13 cellular contexts compared by ENCODE assay signal in the genomic region with DNA sequence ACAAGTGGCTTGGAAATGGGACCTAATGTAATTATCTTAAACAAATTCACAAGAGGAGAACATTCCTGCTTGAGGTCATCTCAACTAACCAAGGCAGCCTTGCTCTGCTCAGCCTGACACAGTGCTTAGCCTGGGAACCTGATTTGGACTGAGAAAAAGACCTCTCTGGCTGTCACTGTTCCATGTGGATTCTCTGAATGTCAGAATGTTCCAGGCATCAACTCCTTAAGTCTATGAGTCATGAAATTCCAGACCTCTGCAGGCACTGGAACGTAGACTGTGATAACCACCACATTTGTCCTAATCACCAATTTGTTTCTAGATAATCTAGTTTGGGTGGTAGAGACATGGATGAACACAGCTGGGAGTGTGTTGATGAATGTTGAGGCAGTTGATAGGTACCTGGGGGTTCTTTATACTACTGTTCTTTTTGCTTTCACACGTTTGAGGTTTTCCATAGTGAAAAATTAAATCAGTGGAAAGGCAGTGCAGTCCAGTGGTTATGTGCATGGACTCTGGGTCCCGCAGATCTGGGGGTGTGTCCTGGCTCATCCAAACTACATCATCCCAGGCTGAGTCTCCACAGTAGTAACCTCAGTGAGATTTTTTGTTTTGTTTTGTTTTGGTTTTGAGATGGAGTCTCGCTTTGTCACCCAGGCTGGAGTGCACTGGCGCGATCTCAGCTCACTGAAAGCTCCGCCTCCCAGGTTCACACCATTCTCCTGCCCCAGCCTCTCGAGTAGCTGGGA.
A peak's percentile ranks its signal among the peaks of the same experiment; 100 is the strongest.
DNase-seq lines count a peak whose midpoint lies in the region; ATAC-seq, FAIRE-seq and TF ChIP-seq lines count a peak whose summit lies in the region.
"Had no signal": no experiment of that assay in that cellular context is flagged by ENCODE, and none has a peak within 500 bp of the region (broad histone marks: within the 10 kb centered on the region; RNA-seq: fewer than 3 reads in every experiment).

No MANE protein-coding gene starts in this region.

- H2AFZ ChIP-seq in keratinocyte (ENCODE audit: control insufficient read depth, low read length): no peak overlapping the region

- H3K9me1 ChIP-seq in keratinocyte (ENCODE audit: control insufficient read depth, extremely low read depth, insufficient read depth, low read length): no peaks in the 10 kb centered on the region

- no peak overlapping the region for H3K9ac ChIP-seq in keratinocyte (ENCODE audit: control insufficient read depth, extremely low read depth, insufficient read depth, low read length)

- peaks cover 9% of the 10 kb centered on the region for H3K4me1 ChIP-seq in keratinocyte (ENCODE audit: control insufficient read depth, extremely low read depth, insufficient read depth, low read length)
- H3K4me1 ChIP-seq: pancreas had no signal

- no peak overlapping the region for H3K4me2 ChIP-seq in keratinocyte (ENCODE audit: control insufficient read depth, extremely low read depth, insufficient read depth, low read depth, low read length)

- H3K4me3 ChIP-seq in coronary artery: no peak overlapping the region
- H3K4me3 ChIP-seq in keratinocyte (ENCODE audit: control insufficient read depth in 2 of 3, extremely low read depth in 1 of 3, insufficient read depth in 2 of 3, low read depth in 1 of 3, low read length in 3 of 3): no peak overlapping the region
- no peak overlapping the region for H3K4me3 ChIP-seq in MG63
- H3K4me3 ChIP-seq: pancreas had no signal

- TF ChIP-seq POLR2A in GM18505 (IDR thresholded peaks at IDR 0.05; ENCODE audit: borderline replicate concordance, extremely low read depth, insufficient read depth, insufficient read length): no peak

- FAIRE-seq in HTR-8/SVneo (lab: Jason Lieb, UNC) (no peak), keratinocyte (lab: Jason Lieb, UNC) (peak; percentile 88)
- FAIRE-seq: pancreas had no signal

- dilution Hi-C loops in keratinocyte (cut with MboI; ENCODE audit: extremely low pct_ligation_motif_present, low sequenced_read_pairs): no loop called here

- in situ Hi-C loops in ACHN (cut with HindIII; ENCODE audit: low pct_ligation_motif_present, low pct_unique_long_range_greater_than_20kb, low sequenced_read_pairs): no loop called here

- peak overlapping the region; percentile 37 to 72 for H3K27ac ChIP-seq in coronary artery
- no peak overlapping the region for H3K27ac ChIP-seq in keratinocyte (ENCODE audit: control insufficient read depth, insufficient read depth, low read length)
- H3K27ac ChIP-seq: pancreas had no signal

- TF ChIP-seq CTCF in coronary artery (IDR thresholded peaks at IDR 0.05) (no peak), keratinocyte (optimal IDR thresholded peaks at IDR 0.05 in 1 of 3, IDR thresholded peaks at IDR 0.05 in 1 of 3, conservative IDR thresholded peaks at IDR 0.05 in 1 of 3; ENCODE audit: extremely low read depth in 1 of 3, insufficient read depth in 2 of 3, low read length in 3 of 3) (no peak)

- no peaks in the 10 kb centered on the region for H3K79me2 ChIP-seq in keratinocyte (ENCODE audit: control insufficient read depth, insufficient read depth, low read length)

- H3K27me3 ChIP-seq in keratinocyte (ENCODE audit: control insufficient read depth, extremely low read depth, insufficient read depth, low read length) (no peaks in the 10 kb centered on the region), MG63 (no peaks in the 10 kb centered on the region)
- H3K27me3 ChIP-seq: pancreas had no signal

- H4K20me1 ChIP-seq in keratinocyte (ENCODE audit: control insufficient read depth, extremely low read depth, insufficient read depth, low read length): no peaks in the 10 kb centered on the region

- DNase-seq in ACHN (peak; percentile 69), HTR-8/SVneo (ENCODE audit: insufficient read length, low spot score) (peak; percentile 17), coronary artery (ENCODE audit: low spot score) (no peak), keratinocyte (ENCODE audit: low read depth, low spot score) (no peak), mesenteric fat pad (ENCODE audit: low spot score) (no peak), MG63 (no peak)
- DNase-seq: NCI-H2029, pancreas, T-helper 17 cell had no signal

- ATAC-seq in GM18505 (IDR thresholded peaks at IDR 0.05; ENCODE audit: unreplicated experiment): no peak
- ATAC-seq in GM18870 (IDR thresholded peaks at IDR 0.05; ENCODE audit: unreplicated experiment): no peak
- ATAC-seq: esophagus mucosa, left lobe of liver, T-helper 17 cell had no signal

- H3K9me3 ChIP-seq in keratinocyte (ENCODE audit: control insufficient read depth, low read depth, low read length) (no peaks in the 10 kb centered on the region), MG63 (no peaks in the 10 kb centered on the region)
- H3K9me3 ChIP-seq: pancreas had no signal

- H3K36me3 ChIP-seq in keratinocyte (ENCODE audit: control insufficient read depth in 2 of 2, extremely low read depth in 1 of 2, insufficient read depth in 2 of 2, low read length in 2 of 2): no peaks in the 10 kb centered on the region
- no peaks in the 10 kb centered on the region for H3K36me3 ChIP-seq in MG63
- H3K36me3 ChIP-seq: pancreas had no signal

Comparison
In these comparisons a context has a peak if more than half of its experiments do, and no peak if none do; other contexts are left out.
1. DNase-seq: peak in ACHN (single experiment) and HTR-8/SVneo (single experiment); none in coronary artery (single experiment), keratinocyte (single experiment), mesenteric fat pad (single experiment) and MG63 (single experiment).